ENCODE assay signal across 8 cellular contexts in genomic region chr16:9138731-9139501, GRCh38. TPM values are rescaled to one million over a fixed set of nuclear protein-coding genes. Genes with fewer than 3 reads are reported as not detected.
DNase-seq lines count a peak whose midpoint lies in the region; ATAC-seq and TF ChIP-seq lines count a peak whose summit lies in the region.

No MANE protein-coding gene starts in this region.

- H3K27ac Mint-ChIP-seq in activated T-helper 2 cell treated with anti-CD3 and anti-CD28 coated beads, Interferon-gamma antibody, Interleukin-2, Interleukin-4, amounts not matched to agents 10 μg/mL and 5 μg/mL and 100 μg/mL, durations not matched to agents 14 hours and 24 hours and 36 hours: no peak overlapping the region
- H3K27ac Mint-ChIP-seq in osteocyte (ENCODE audit: unreplicated experiment): no peak overlapping the region

- H3K4me1 ChIP-seq in gastroesophageal sphincter: peaks cover 0 to 9% (median 0%) of the 10 kb centered on the region in 3 donors
- peaks cover 0 to 10% (median 3%) of the 10 kb centered on the region in 4 donors for H3K4me1 ChIP-seq in tibial artery

- no peak for TF ChIP-seq POLR2A in gastroesophageal sphincter (IDR thresholded peaks at IDR 0.05)

- H3K36me3 Mint-ChIP-seq in activated T-helper 2 cell treated with anti-CD3 and anti-CD28 coated beads, Interferon-gamma antibody, Interleukin-2, Interleukin-4, amounts not matched to agents 10 μg/mL and 5 μg/mL and 100 μg/mL, durations not matched to agents 14 hours and 24 hours and 36 hours (ENCODE audit: low read depth): no peaks in the 10 kb centered on the region
- no peaks in the 10 kb centered on the region for H3K36me3 Mint-ChIP-seq in osteocyte (ENCODE audit: unreplicated experiment)

- H3K27me3 ChIP-seq in GM06990 (replicated peaks; ENCODE audit: control insufficient read depth, insufficient read depth, low read length) (no peaks in the 10 kb centered on the region), gastroesophageal sphincter (no peaks in the 10 kb centered on the region), tibial artery (no peaks in the 10 kb centered on the region)

- H3K4me3 ChIP-seq in GM06990 (replicated peaks; ENCODE audit: low read depth, low read length) (peak overlapping the region; percentile 37), gastroesophageal sphincter (peak overlapping the region in 1 of 2 donors; percentile 12), tibial artery (no peak overlapping the region)

- H3K9me3 ChIP-seq in gastroesophageal sphincter (no peaks in the 10 kb centered on the region), tibial artery (no peaks in the 10 kb centered on the region)

- peaks cover 16% of the 10 kb centered on the region for H3K4me1 Mint-ChIP-seq in activated T-helper 2 cell treated with anti-CD3 and anti-CD28 coated beads, Interferon-gamma antibody, Interleukin-2, Interleukin-4, amounts not matched to agents 10 μg/mL and 5 μg/mL and 100 μg/mL, durations not matched to agents 14 hours and 24 hours and 36 hours (ENCODE audit: low read depth)
- H3K4me1 Mint-ChIP-seq in osteocyte (ENCODE audit: unreplicated experiment): peaks cover 11% of the 10 kb centered on the region

- TF ChIP-seq EP300 in Ishikawa (IDR thresholded peaks at IDR 0.05; ENCODE audit: borderline replicate concordance): no peak
- TF ChIP-seq EP300 in gastroesophageal sphincter (IDR thresholded peaks at IDR 0.05): no peak

- 9 to 11% methylated on average over 5 to 14 of the region's 21 CpGs for WGBS in gastroesophageal sphincter (ENCODE audit: low coverage in 1 of 2), 2 donors

- ATAC-seq in gastroesophageal sphincter: peak; percentile 65

- TF ChIP-seq CTCF in GM06990 (IDR thresholded peaks at IDR 0.05; ENCODE audit: insufficient read depth, low read length, poor library complexity, severe bottlenecking) (peak; percentile 96), gastroesophageal sphincter (IDR thresholded peaks at IDR 0.05) (peak; percentile 57 to 89 (median 64)), osteocyte (IDR thresholded peaks at IDR 0.05) (peak; percentile 93), tibial artery (IDR thresholded peaks at IDR 0.05) (peak; percentile 58 to 84)

- H3K27me3 Mint-ChIP-seq in activated T-helper 2 cell treated with anti-CD3 and anti-CD28 coated beads, Interferon-gamma antibody, Interleukin-2, Interleukin-4, amounts not matched to agents 10 μg/mL and 5 μg/mL and 100 μg/mL, durations not matched to agents 14 hours and 24 hours and 36 hours (ENCODE audit: low read depth): peaks cover 5% of the 10 kb centered on the region
- peaks cover 6% of the 10 kb centered on the region for H3K27me3 Mint-ChIP-seq in osteocyte (ENCODE audit: unreplicated experiment)

- peak; percentile 59 for DNase-seq in GM06990 (ENCODE audit: extremely low read depth, insufficient read length)
- DNase-seq in RPMI8226: peak; percentile 81
- DNase-seq in activated T-helper 2 cell treated with anti-CD3 and anti-CD28 coated beads, Interferon-gamma antibody, Interleukin-2, Interleukin-4, amounts not matched to agents 10 μg/mL and 5 μg/mL and 100 μg/mL, durations not matched to agents 14 hours and 24 hours and 36 hours (ENCODE audit: low spot score): peak; percentile 48
- peak; percentile 89 for DNase-seq in osteocyte (ENCODE audit: extremely low spot score, unreplicated experiment)
- DNase-seq in tibial artery: peak; percentile 62 to 76
- no peak for DNase-seq in T1000 (lab: John Stamatoyannopoulos, UW)

- H3K27ac ChIP-seq in gastroesophageal sphincter: no peak overlapping the region
- no peak overlapping the region for H3K27ac ChIP-seq in tibial artery

- H3K36me3 ChIP-seq in GM06990 (ENCODE audit: control insufficient read depth, insufficient read depth, low read length) (no peaks in the 10 kb centered on the region), gastroesophageal sphincter (peaks cover 0 to 8% of the 10 kb centered on the region in 2 donors), tibial artery (no peaks in the 10 kb centered on the region)

- intact Hi-C loops in activated T-helper 2 cell treated with anti-CD3 and anti-CD28 coated beads, Interferon-gamma antibody, Interleukin-2, Interleukin-4, amounts not matched to agents 10 μg/mL and 5 μg/mL and 100 μg/mL, durations not matched to agents 14 hours and 24 hours and 36 hours (cut with micrococcal nuclease): no loop called here
- intact Hi-C loops in tibial artery (cut with DNase I; ENCODE audit: low total_unique reads): no loop called here

- H3K9me3 Mint-ChIP-seq in activated T-helper 2 cell treated with anti-CD3 and anti-CD28 coated beads, Interferon-gamma antibody, Interleukin-2, Interleukin-4, amounts not matched to agents 10 μg/mL and 5 μg/mL and 100 μg/mL, durations not matched to agents 14 hours and 24 hours and 36 hours: no peaks in the 10 kb centered on the region
- H3K9me3 Mint-ChIP-seq in osteocyte (ENCODE audit: unreplicated experiment): no peaks in the 10 kb centered on the region

- no peak overlapping the region for H3K4me3 Mint-ChIP-seq in activated T-helper 2 cell treated with anti-CD3 and anti-CD28 coated beads, Interferon-gamma antibody, Interleukin-2, Interleukin-4, amounts not matched to agents 10 μg/mL and 5 μg/mL and 100 μg/mL, durations not matched to agents 14 hours and 24 hours and 36 hours (ENCODE audit: low read depth)
- H3K4me3 Mint-ChIP-seq in osteocyte (ENCODE audit: unreplicated experiment): no peak overlapping the region

- peak; percentile 80 for TF ChIP-seq RAD21 in Ishikawa (IDR thresholded peaks at IDR 0.05; ENCODE audit: low read depth)

TF ChIP-seq in Ishikawa, 13 proteins besides CTCF, POLR2A, EP300 and RAD21:
- no peak for TF ChIP-seq MAX (IDR thresholded peaks at IDR 0.05)
- no peak for TF ChIP-seq NFIC (IDR thresholded peaks at IDR 0.05)
- no peak for TF ChIP-seq YY1 (IDR thresholded peaks at IDR 0.05; ENCODE audit: low read depth)
- TF ChIP-seq ZBTB7A (IDR thresholded peaks at IDR 0.05; ENCODE audit: low read depth): no peak
- no peak for TF ChIP-seq CEBPB (IDR thresholded peaks at IDR 0.05)
- no peak for TF ChIP-seq EGR1 (IDR thresholded peaks at IDR 0.05)
- no peak for TF ChIP-seq TCF12 (IDR thresholded peaks at IDR 0.05; ENCODE audit: low read depth)
- TF ChIP-seq FOXM1 (IDR thresholded peaks at IDR 0.05; ENCODE audit: borderline replicate concordance, low read depth): no peak
- no peak for TF ChIP-seq CREB1 (IDR thresholded peaks at IDR 0.05; ENCODE audit: low read depth)
- TF ChIP-seq REST (IDR thresholded peaks at IDR 0.05; ENCODE audit: low read depth): no peak
- no peak for TF ChIP-seq TAF1 (IDR thresholded peaks at IDR 0.05; ENCODE audit: low read depth)
- TF ChIP-seq USF1 (IDR thresholded peaks at IDR 0.05): no peak
- no peak for TF ChIP-seq TEAD4 (IDR thresholded peaks at IDR 0.05)
TF ChIP-seq in Ishikawa: peak in this region for 0.

RNA-seq across cellular contexts. Expression of gene HAPSTR1, which starts 47.5 kb away (rescaled TPM):
- total RNA-seq in activated T-helper 2 cell treated with anti-CD3 and anti-CD28 coated beads, Interferon-gamma antibody, Interleukin-2, Interleukin-4, amounts not matched to agents 10 μg/mL and 5 μg/mL and 100 μg/mL, durations not matched to agents 14 hours and 24 hours and 36 hours: 54.5 and 54.9 TPM in 2 replicates
- 10 to 100 TPM; 58.9 to 78.3 (median 64.7) TPM for total RNA-seq in gastroesophageal sphincter
- 73.4 and 80.2 TPM in 2 replicates for total RNA-seq in osteocyte
